Comparison of ENCODE assay signal across 2 cellular contexts in the genomic region with DNA sequence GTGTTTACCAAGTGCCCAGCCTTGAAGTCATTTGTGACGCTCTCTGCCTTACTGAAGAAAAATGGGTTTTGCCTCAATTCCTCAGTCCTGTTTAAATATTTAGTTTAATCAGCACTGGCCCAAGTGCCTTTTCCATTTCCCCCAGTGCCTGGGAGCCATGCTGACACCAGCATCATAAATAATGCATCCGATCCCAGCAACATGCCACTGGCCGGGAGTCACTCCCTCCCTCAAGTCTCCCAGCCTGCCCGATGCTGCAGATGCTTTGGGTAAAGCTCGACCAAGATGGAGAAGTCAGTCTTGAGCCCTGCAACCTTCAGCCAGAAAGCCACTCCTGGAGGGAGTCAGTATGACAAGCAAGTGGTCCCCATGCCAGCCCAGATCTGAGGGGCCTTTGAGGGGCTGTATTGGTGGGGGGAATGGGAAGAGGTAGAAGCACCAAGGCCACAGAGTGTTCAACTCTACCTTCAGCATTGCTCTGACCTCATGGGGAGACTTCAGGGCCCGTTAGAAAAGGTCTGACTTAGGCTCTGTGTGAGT.
TF ChIP-seq lines count a peak whose summit lies in the region.

No MANE protein-coding gene starts in this region.

TF ChIP-seq in GM23338, 12 proteins besides CTCF, POLR2A, EP300 and RAD21 (continues in another document):
- no peak for TF ChIP-seq STAT1 (IDR thresholded peaks at IDR 0.05; ENCODE audit: unreplicated experiment)
- no peak for TF ChIP-seq ETS1 (IDR thresholded peaks at IDR 0.05)
- TF ChIP-seq ZNF114 (CRISPR knock-in tag; IDR thresholded peaks at IDR 0.05), result no peak
- no peak for TF ChIP-seq ZNF331 (CRISPR knock-in tag; IDR thresholded peaks at IDR 0.05; ENCODE audit: low read depth)
- TF ChIP-seq POLR2AphosphoS5 (IDR thresholded peaks at IDR 0.05; ENCODE audit: low read depth), result no peak
- no peak for TF ChIP-seq CREB1 (CRISPR knock-in tag; IDR thresholded peaks at IDR 0.05; ENCODE audit: low read depth)
- TF ChIP-seq EZH2phosphoT487 (IDR thresholded peaks at IDR 0.05; ENCODE audit: unreplicated experiment), result no peak
- no peak for TF ChIP-seq EZH2 (IDR thresholded peaks at IDR 0.05; ENCODE audit: low read depth, unreplicated experiment)
- no peak for TF ChIP-seq NANOG (IDR thresholded peaks at IDR 0.05; ENCODE audit: borderline replicate concordance)
- TF ChIP-seq, protein P1, sequence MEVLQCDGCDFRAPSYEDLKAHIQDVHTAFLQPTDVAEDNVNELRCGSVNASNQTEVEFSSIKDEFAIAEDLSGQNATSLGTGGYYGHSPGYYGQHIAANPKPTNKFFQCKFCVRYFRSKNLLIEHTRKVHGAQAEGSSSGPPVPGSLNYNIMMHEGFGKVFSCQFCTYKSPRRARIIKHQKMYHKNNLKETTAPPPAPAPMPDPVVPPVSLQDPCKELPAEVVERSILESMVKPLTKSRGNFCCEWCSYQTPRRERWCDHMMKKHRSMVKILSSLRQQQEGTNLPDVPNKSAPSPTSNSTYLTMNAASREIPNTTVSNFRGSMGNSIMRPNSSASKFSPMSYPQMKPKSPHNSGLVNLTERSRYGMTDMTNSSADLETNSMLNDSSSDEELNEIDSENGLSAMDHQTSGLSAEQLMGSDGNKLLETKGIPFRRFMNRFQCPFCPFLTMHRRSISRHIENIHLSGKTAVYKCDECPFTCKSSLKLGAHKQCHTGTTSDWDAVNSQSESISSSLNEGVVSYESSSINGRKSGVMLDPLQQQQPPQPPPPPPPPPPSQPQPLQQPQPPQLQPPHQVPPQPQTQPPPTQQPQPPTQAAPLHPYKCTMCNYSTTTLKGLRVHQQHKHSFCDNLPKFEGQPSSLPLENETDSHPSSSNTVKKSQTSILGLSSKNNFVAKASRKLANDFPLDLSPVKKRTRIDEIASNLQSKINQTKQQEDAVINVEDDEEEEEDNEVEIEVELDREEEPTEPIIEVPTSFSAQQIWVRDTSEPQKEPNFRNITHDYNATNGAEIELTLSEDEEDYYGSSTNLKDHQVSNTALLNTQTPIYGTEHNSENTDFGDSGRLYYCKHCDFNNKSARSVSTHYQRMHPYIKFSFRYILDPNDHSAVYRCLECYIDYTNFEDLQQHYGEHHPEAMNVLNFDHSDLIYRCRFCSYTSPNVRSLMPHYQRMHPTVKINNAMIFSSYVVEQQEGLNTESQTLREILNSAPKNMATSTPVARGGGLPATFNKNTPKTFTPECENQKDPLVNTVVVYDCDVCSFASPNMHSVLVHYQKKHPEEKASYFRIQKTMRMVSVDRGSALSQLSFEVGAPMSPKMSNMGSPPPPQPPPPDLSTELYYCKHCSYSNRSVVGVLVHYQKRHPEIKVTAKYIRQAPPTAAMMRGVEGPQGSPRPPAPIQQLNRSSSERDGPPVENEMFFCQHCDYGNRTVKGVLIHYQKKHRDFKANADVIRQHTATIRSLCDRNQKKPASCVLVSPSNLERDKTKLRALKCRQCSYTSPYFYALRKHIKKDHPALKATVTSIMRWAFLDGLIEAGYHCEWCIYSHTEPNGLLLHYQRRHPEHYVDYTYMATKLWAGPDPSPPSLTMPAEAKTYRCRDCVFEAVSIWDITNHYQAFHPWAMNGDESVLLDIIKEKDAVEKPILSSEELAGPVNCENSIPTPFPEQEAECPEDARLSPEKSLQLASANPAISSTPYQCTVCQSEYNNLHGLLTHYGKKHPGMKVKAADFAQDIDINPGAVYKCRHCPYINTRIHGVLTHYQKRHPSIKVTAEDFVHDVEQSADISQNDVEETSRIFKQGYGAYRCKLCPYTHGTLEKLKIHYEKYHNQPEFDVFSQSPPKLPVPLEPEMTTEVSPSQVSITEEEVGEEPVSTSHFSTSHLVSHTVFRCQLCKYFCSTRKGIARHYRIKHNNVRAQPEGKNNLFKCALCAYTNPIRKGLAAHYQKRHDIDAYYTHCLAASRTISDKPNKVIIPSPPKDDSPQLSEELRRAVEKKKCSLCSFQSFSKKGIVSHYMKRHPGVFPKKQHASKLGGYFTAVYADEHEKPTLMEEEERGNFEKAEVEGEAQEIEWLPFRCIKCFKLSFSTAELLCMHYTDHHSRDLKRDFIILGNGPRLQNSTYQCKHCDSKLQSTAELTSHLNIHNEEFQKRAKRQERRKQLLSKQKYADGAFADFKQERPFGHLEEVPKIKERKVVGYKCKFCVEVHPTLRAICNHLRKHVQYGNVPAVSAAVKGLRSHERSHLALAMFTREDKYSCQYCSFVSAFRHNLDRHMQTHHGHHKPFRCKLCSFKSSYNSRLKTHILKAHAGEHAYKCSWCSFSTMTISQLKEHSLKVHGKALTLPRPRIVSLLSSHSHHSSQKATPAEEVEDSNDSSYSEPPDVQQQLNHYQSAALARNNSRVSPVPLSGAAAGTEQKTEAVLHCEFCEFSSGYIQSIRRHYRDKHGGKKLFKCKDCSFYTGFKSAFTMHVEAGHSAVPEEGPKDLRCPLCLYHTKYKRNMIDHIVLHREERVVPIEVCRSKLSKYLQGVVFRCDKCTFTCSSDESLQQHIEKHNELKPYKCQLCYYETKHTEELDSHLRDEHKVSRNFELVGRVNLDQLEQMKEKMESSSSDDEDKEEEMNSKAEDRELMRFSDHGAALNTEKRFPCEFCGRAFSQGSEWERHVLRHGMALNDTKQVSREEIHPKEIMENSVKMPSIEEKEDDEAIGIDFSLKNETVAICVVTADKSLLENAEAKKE (CRISPR knock-in tag; IDR thresholded peaks at IDR 0.05), result no peak

TF ChIP-seq in HepG2, 621 proteins besides CTCF, POLR2A, EP300 and RAD21:
- TF ChIP-seq JUNB (CRISPR knock-in tag; IDR thresholded peaks at IDR 0.05; ENCODE audit: borderline replicate concordance) (no peak), TCF7 (IDR thresholded peaks at IDR 0.05; ENCODE audit: low read depth) (no peak), ZBTB38 (CRISPR knock-in tag; IDR thresholded peaks at IDR 0.05) (no peak), E2F5 (CRISPR knock-in tag; conservative IDR thresholded peaks at IDR 0.05) (no peak), NFIC (IDR thresholded peaks at IDR 0.05; ENCODE audit: low read length) (no peak), NRL (CRISPR knock-in tag; IDR thresholded peaks at IDR 0.05; ENCODE audit: borderline replicate concordance) (no peak), ZFYVE20 (CRISPR knock-in tag; IDR thresholded peaks at IDR 0.05; ENCODE audit: borderline replicate concordance, low read depth) (no peak), ZNF276 (CRISPR knock-in tag; IDR thresholded peaks at IDR 0.05; ENCODE audit: low read depth) (no peak)
